In genomic region chr6:158558415-158559306, GRCh38 we compare ENCODE assay signal across 10 cellular contexts. TPM values are rescaled to one million over a fixed set of nuclear protein-coding genes. Genes with fewer than 3 reads are reported as not detected.
A peak's percentile ranks its signal among the peaks of the same experiment; 100 is the strongest.
DNase-seq lines count a peak whose midpoint lies in the region; ATAC-seq and TF ChIP-seq lines count a peak whose summit lies in the region.
"Had no signal": no experiment of that assay in that cellular context is flagged by ENCODE, and none has a peak within 500 bp of the region (broad histone marks: within the 10 kb centered on the region; RNA-seq: fewer than 3 reads in every experiment).

No MANE protein-coding gene starts in this region.

- H3K9me3 Mint-ChIP-seq in activated T-helper 17 cell treated with anti-CD3 and anti-CD28 coated beads, Interleukin-2, amount 50 U/mL, for 72 hours, result no peaks in the 10 kb centered on the region
- H3K9me3 Mint-ChIP-seq in memory B cell (no peaks in the 10 kb centered on the region), type B pancreatic cell (no peaks in the 10 kb centered on the region)

- H3K27me3 ChIP-seq in cardiac muscle cell (no peaks in the 10 kb centered on the region), heart right ventricle (no peaks in the 10 kb centered on the region), colonic mucosa (no peaks in the 10 kb centered on the region)
- H3K27me3 ChIP-seq: BLaER1 treated with 17β-estradiol and CSF1 and Interleukin-3, amounts not matched to agents 10 nM and 100 nM had no signal

- H3K4me3 Mint-ChIP-seq in activated T-helper 17 cell treated with anti-CD3 and anti-CD28 coated beads, Interleukin-2, amount 50 U/mL, for 72 hours, result peak overlapping the region; percentile 95
- H3K4me3 Mint-ChIP-seq in memory B cell (peak overlapping the region; percentile 89), type B pancreatic cell (peak overlapping the region; percentile 83)

- H3K9ac ChIP-seq in colonic mucosa (ENCODE audit: low read depth in 2 of 2, low read length in 2 of 2), result no peak overlapping the region

- no peaks in the 10 kb centered on the region for H3K27me3 Mint-ChIP-seq in activated T-helper 17 cell treated with anti-CD3 and anti-CD28 coated beads, Interleukin-2, amount 50 U/mL, for 72 hours
- H3K27me3 Mint-ChIP-seq in memory B cell, result no peaks in the 10 kb centered on the region
- H3K27me3 Mint-ChIP-seq in type B pancreatic cell, result no peaks in the 10 kb centered on the region

- TF ChIP-seq CTCF in cardiac muscle cell (IDR thresholded peaks at IDR 0.05; ENCODE audit: low read depth, low read length) (no peak), heart right ventricle (IDR thresholded peaks at IDR 0.05) (no peak), type B pancreatic cell (conservative IDR thresholded peaks at IDR 0.05) (no peak), colonic mucosa (IDR thresholded peaks at IDR 0.05) (no peak)

- H3K27ac Mint-ChIP-seq in activated T-helper 17 cell treated with anti-CD3 and anti-CD28 coated beads, Interleukin-2, amount 50 U/mL, for 72 hours, result peak overlapping the region; percentile 61
- H3K27ac Mint-ChIP-seq in memory B cell, result peak overlapping the region; percentile 31
- peak overlapping the region; percentile 85 for H3K27ac Mint-ChIP-seq in type B pancreatic cell

- H3K4me3 ChIP-seq in cardiac muscle cell (peak overlapping the region; percentile 98), heart right ventricle (no peak overlapping the region), colonic mucosa (no peak overlapping the region)

- H3K36me3 Mint-ChIP-seq in activated T-helper 17 cell treated with anti-CD3 and anti-CD28 coated beads, Interleukin-2, amount 50 U/mL, for 72 hours (ENCODE audit: low read depth), result peaks cover 11% of the 10 kb centered on the region
- H3K36me3 Mint-ChIP-seq in memory B cell (no peaks in the 10 kb centered on the region), type B pancreatic cell (no peaks in the 10 kb centered on the region)

- WGBS in heart right ventricle, 2 donors, result 94 to 96% methylated on average over 14 of the region's 14 CpGs

- no peak for ATAC-seq in heart right ventricle
- no peak for ATAC-seq in activated T-helper 17 cell treated with anti-CD3 and anti-CD28 coated beads, Interleukin-2, amount 50 U/mL, for 72 hours (replicated peaks)
- ATAC-seq in memory B cell (ENCODE audit: low read depth), result no peak
- no peak for ATAC-seq in GM21367 (IDR thresholded peaks at IDR 0.05; ENCODE audit: unreplicated experiment)

- no peaks in the 10 kb centered on the region for H3K36me3 ChIP-seq in cardiac muscle cell
- H3K36me3 ChIP-seq in heart right ventricle, result peaks cover 0 to under 1% (median 0%) of the 10 kb centered on the region in 9 donors
- H3K36me3 ChIP-seq in colonic mucosa, result no peaks in the 10 kb centered on the region

- H3K9me3 ChIP-seq in cardiac muscle cell (ENCODE audit: low read depth) (no peaks in the 10 kb centered on the region), heart right ventricle (no peaks in the 10 kb centered on the region), colonic mucosa (no peaks in the 10 kb centered on the region)
- H3K9me3 ChIP-seq: BLaER1 treated with 17β-estradiol and CSF1 and Interleukin-3, amounts not matched to agents 10 nM and 100 nM had no signal

- intact Hi-C loops in heart right ventricle (cut with DNase I), result no loop called here
- intact Hi-C loops in colonic mucosa (cut with DNase I), result no loop called here

- DNase-seq in cardiac muscle cell (ENCODE audit: low read depth in 1 of 2, low spot score in 1 of 2) (no peak), heart right ventricle (no peak), memory B cell (ENCODE audit: low spot score in 2 of 2) (no peak), type B pancreatic cell (ENCODE audit: extremely low spot score, unreplicated experiment) (no peak), AG08396 (ENCODE audit: low spot score) (no peak), colonic mucosa (no peak)
- DNase-seq: NCI-H774 had no signal

- peaks cover 22% of the 10 kb centered on the region for H3K4me1 ChIP-seq in cardiac muscle cell (ENCODE audit: low read depth)
- H3K4me1 ChIP-seq in heart right ventricle, result peaks cover 9 to 43% (median 18%) of the 10 kb centered on the region in 9 donors
- peaks cover 6% of the 10 kb centered on the region for H3K4me1 ChIP-seq in colonic mucosa

- H3K27ac ChIP-seq in cardiac muscle cell (peak overlapping the region; percentile 9), heart right ventricle (no peak overlapping the region), colonic mucosa (no peak overlapping the region)

- peaks cover 15% of the 10 kb centered on the region for H3K4me1 Mint-ChIP-seq in activated T-helper 17 cell treated with anti-CD3 and anti-CD28 coated beads, Interleukin-2, amount 50 U/mL, for 72 hours
- H3K4me1 Mint-ChIP-seq in memory B cell (peaks cover 21% of the 10 kb centered on the region), type B pancreatic cell (ENCODE audit: unreplicated experiment) (peaks cover 42% of the 10 kb centered on the region)

RNA-seq across cellular contexts. Expression of gene TMEM181, which starts 1.2 kb away (rescaled TPM):
- 18.5 and 21.0 TPM in 2 replicates for total RNA-seq in cardiac muscle cell
- polyA plus RNA-seq in cardiac muscle cell, result 17.9 and 25.0 TPM in 2 replicates
- total RNA-seq in heart right ventricle, result 10 to 100 TPM in 4 of 10 donors, 1 to 10 TPM in 6; 7.3 to 13.4 (median 9.8) TPM
- polyA plus RNA-seq in heart right ventricle, result 1 to 10 TPM; 5.9 to 8.9 TPM
- total RNA-seq in activated T-helper 17 cell treated with anti-CD3 and anti-CD28 coated beads, Interleukin-2, amount 50 U/mL, for 72 hours, result 10 to 100 TPM; 11.8 to 16.4 TPM
- 26.3 and 26.5 TPM in 2 replicates for total RNA-seq in type B pancreatic cell (ENCODE audit: low replicate concordance)
- total RNA-seq in colonic mucosa, result 10 to 100 TPM; 33.2 to 57.4 TPM

Comparison
In these comparisons a context has a peak if more than half of its experiments do, and no peak if none do; other contexts are left out.
1. H3K27ac Mint-ChIP-seq: peak in every context shown above with its lines; median percentile 85 in type B pancreatic cell; 61 in activated T-helper 17 cell treated with anti-CD3 and anti-CD28 coated beads, Interleukin-2, amount 50 U/mL, for 72 hours; 31 in memory B cell.